ENCODE assay signal across 19 cellular contexts in the genomic region with DNA sequence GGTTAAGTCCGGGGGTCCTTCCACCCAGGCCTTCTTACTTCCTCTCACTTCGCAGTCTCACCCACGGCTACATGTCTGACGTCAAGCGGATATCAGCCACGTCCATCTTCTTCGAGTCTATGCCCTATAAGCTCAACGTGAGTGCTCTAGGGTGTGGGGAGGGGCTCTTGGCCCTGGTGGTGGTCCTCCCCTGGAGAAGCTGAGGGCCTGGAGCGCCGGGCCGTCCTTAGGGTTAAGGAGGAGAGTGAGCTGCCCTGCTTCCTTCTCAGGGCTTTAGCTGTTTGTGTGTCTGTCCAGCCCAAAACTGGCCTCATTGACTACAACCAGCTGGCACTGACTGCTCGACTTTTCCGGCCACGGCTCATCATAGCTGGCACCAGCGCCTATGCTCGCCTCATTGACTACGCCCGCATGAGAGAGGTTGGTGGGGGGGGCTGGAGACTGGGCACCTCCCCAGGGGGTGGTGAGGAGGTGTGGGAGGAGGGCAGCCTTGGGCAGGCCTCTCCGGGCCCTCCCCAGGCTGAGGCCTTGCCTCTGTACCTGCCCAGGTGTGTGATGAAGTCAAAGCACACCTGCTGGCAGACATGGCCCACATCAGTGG. TPM values are rescaled to one million over a fixed set of nuclear protein-coding genes. Genes with fewer than 3 reads are reported as not detected.
DNase-seq lines count a peak whose midpoint lies in the region; ATAC-seq and TF ChIP-seq lines count a peak whose summit lies in the region.
"Had no signal": no experiment of that assay in that cellular context is flagged by ENCODE, and none has a peak within 500 bp of the region (broad histone marks: within the 10 kb centered on the region; RNA-seq: fewer than 3 reads in every experiment).

No MANE protein-coding gene starts in this region.

- no peak overlapping the region for H4K8ac ChIP-seq in trophoblast cell (ENCODE audit: low read depth, low read length)

- H3K4me2 ChIP-seq in GM23248 (ENCODE audit: unreplicated experiment) (no peak overlapping the region), trophoblast cell (ENCODE audit: low read length) (no peak overlapping the region)

- no peak overlapping the region for H2AK5ac ChIP-seq in trophoblast cell (ENCODE audit: low read length)

- H2BK120ac ChIP-seq in trophoblast cell (ENCODE audit: insufficient read depth, low read length, poor library complexity): no peak overlapping the region

- H2BK12ac ChIP-seq in trophoblast cell (ENCODE audit: low read length): no peak overlapping the region

- H3K14ac ChIP-seq in trophoblast cell (ENCODE audit: low read length): no peak overlapping the region

- peaks cover 56% of the 10 kb centered on the region for H3K36me3 Mint-ChIP-seq in activated CD4-positive, alpha-beta memory T cell treated with anti-CD3 and anti-CD28 coated beads for 36 hours

- no peak overlapping the region for H4K91ac ChIP-seq in trophoblast cell (ENCODE audit: low read depth, low read length)

- no peak overlapping the region for H2AFZ ChIP-seq in GM23248
- H2AFZ ChIP-seq in trophoblast cell (ENCODE audit: insufficient read depth, low read length, poor library complexity): no peak overlapping the region

- 0 out of 2 replicates have a peak overlapping the region, but pooled peaks have one; percentile 84 for H3K4me3 ChIP-seq in GM23248
- peak overlapping the region; percentile 58 to 63 (median 60) for H3K4me3 ChIP-seq in right lobe of liver
- H3K4me3 ChIP-seq in trophoblast cell (ENCODE audit: low read depth, low read length): no peak overlapping the region
- no peak overlapping the region for H3K4me3 ChIP-seq in testis
- H3K4me3 ChIP-seq: skin epidermis, stomach had no signal

- H3K27me3 Mint-ChIP-seq in activated CD4-positive, alpha-beta memory T cell treated with anti-CD3 and anti-CD28 coated beads for 36 hours: peaks cover 9% of the 10 kb centered on the region

- H2BK5ac ChIP-seq in trophoblast cell (ENCODE audit: low read depth, low read length, poor library complexity): no peak overlapping the region

- no peak overlapping the region for H3K18ac ChIP-seq in trophoblast cell (ENCODE audit: low read length)

- no peak for TF ChIP-seq POLR2A in right lobe of liver (IDR thresholded peaks at IDR 0.05)
- no peak for TF ChIP-seq POLR2A in testis (IDR thresholded peaks at IDR 0.05)

- no peaks in the 10 kb centered on the region for H3K27me3 ChIP-seq in GM23248 (replicated peaks; ENCODE audit: insufficient read depth)
- no peaks in the 10 kb centered on the region for H3K27me3 ChIP-seq in right lobe of liver
- peaks cover 20% of the 10 kb centered on the region for H3K27me3 ChIP-seq in trophoblast cell (ENCODE audit: insufficient read depth, low read length)
- no peaks in the 10 kb centered on the region for H3K27me3 ChIP-seq in testis

- POLR2A ChIA-PET in activated CD4-positive, alpha-beta memory T cell treated with anti-CD3 and anti-CD28 coated beads for 36 hours (lab: Charles Lee): interaction anchor here (3.5 kb wide), 1 partner anchor 7 kb away, joined by 38 read pairs; no protein-coding TSS in a partner anchor

- H3K9ac ChIP-seq in GM23248: peak overlapping the region; percentile 99; the same call in 1 of the 2 replicates
- no peak overlapping the region for H3K9ac ChIP-seq in trophoblast cell (ENCODE audit: low read length)

- DNase-seq in GM23248 (peak; percentile 39), right lobe of liver (peak in 1 of 3 donors; percentile 63), NCI-H1105 treated with DMSO at 0.1 percent for 48 hours (lab: John Stamatoyannopoulos, UW) (no peak), trophoblast cell (no peak), GM03348 (ENCODE audit: low spot score) (no peak), testis (no peak)
- DNase-seq in activated CD4-positive, alpha-beta memory T cell treated with anti-CD3 and anti-CD28 coated beads for 36 hours: no peak
- DNase-seq: activated CD4-positive, alpha-beta T cell treated with anti-CD3 and anti-CD28 coated beads for 4 hours; dermis blood vessel endothelial cell; DMS53; hippocampal formation; NCI-H2081 treated with DMSO at 0.1 percent for 48 hours; NCI-H774; stomach; T-helper 2 cell had no signal

- no peak overlapping the region for H3K23ac ChIP-seq in trophoblast cell (ENCODE audit: low read length)

- H3K4ac ChIP-seq in trophoblast cell (ENCODE audit: low read depth, low read length): no peak overlapping the region

- peak overlapping the region; percentile 23 for H3K4me3 Mint-ChIP-seq in activated CD4-positive, alpha-beta memory T cell treated with anti-CD3 and anti-CD28 coated beads for 36 hours

- H4K20me1 ChIP-seq in GM23248 (ENCODE audit: insufficient read depth): no peaks in the 10 kb centered on the region

- H3K4me1 ChIP-seq in GM23248 (ENCODE audit: insufficient read depth) (peaks cover 17% of the 10 kb centered on the region), right lobe of liver (peaks cover 0 to 54% (median 23%) of the 10 kb centered on the region in 4 donors), trophoblast cell (ENCODE audit: control insufficient read depth in 1 of 2, insufficient read depth in 2 of 2, low read length in 2 of 2) (peaks cover 9% of the 10 kb centered on the region in 2 experiments), testis (peaks cover 19% of the 10 kb centered on the region)

- H3F3A ChIP-seq in GM23248 (ENCODE audit: insufficient read depth): peaks cover 39% of the 10 kb centered on the region

- H3K79me2 ChIP-seq in GM23248 (ENCODE audit: insufficient read depth) (peaks cover 42% of the 10 kb centered on the region), trophoblast cell (ENCODE audit: control insufficient read depth, insufficient read depth, low read length, poor library complexity) (peaks cover 12% of the 10 kb centered on the region)

- no peaks in the 10 kb centered on the region for H3K9me3 ChIP-seq in GM23248 (ENCODE audit: low read depth)
- no peaks in the 10 kb centered on the region for H3K9me3 ChIP-seq in right lobe of liver
- H3K9me3 ChIP-seq in trophoblast cell (ENCODE audit: insufficient read depth, low read depth, low read length): peaks cover 10% of the 10 kb centered on the region
- no peaks in the 10 kb centered on the region for H3K9me3 ChIP-seq in testis
- H3K9me3 ChIP-seq: neutrophil, stomach had no signal

- no peaks in the 10 kb centered on the region for H3K9me3 Mint-ChIP-seq in activated CD4-positive, alpha-beta memory T cell treated with anti-CD3 and anti-CD28 coated beads for 36 hours

- no peak overlapping the region for H4K12ac ChIP-seq in trophoblast cell (ENCODE audit: low read depth, low read length)

- H3K36me3 ChIP-seq in GM23248 (ENCODE audit: low read depth) (peaks cover 30% of the 10 kb centered on the region), right lobe of liver (peaks cover 0 to 31% (median 15%) of the 10 kb centered on the region in 4 donors), trophoblast cell (ENCODE audit: control insufficient read depth in 1 of 2, insufficient read depth in 2 of 2, low read length in 2 of 2) (peaks cover 36 to 38% of the 10 kb centered on the region in 2 experiments), testis (ENCODE audit: low read depth, missing control alignments) (no peaks in the 10 kb centered on the region)

- peaks cover 55% of the 10 kb centered on the region for H3K4me1 Mint-ChIP-seq in activated CD4-positive, alpha-beta memory T cell treated with anti-CD3 and anti-CD28 coated beads for 36 hours (ENCODE audit: low read depth)

- CTCF ChIA-PET in activated CD4-positive, alpha-beta memory T cell treated with anti-CD3 and anti-CD28 coated beads for 36 hours (lab: Charles Lee): interaction anchor here (11.5 to 13.3 kb wide), 2 partner anchors 8 to 18 kb away, joined by 175 to 447 read pairs; partner anchors contain the start of gene NXPH4

- H3K9me2 ChIP-seq in GM23248 (ENCODE audit: insufficient read depth): no peaks in the 10 kb centered on the region

- intact Hi-C loops in activated CD4-positive, alpha-beta memory T cell treated with anti-CD3 and anti-CD28 coated beads for 36 hours (cut with micrococcal nuclease): no loop called here
- intact Hi-C loops in right lobe of liver (cut with DNase I): no loop called here
- intact Hi-C loops in testis (cut with DNase I; ENCODE audit: low total_unique reads): no loop called here

- peak in 1 of 4 donors; percentile 2 for ATAC-seq in right lobe of liver
- ATAC-seq: Right ventricle myocardium inferior had no signal

- TF ChIP-seq CTCF in 22Rv1 (IDR thresholded peaks at IDR 0.05): no peak
- no peak for TF ChIP-seq CTCF in right lobe of liver (IDR thresholded peaks at IDR 0.05)
- TF ChIP-seq CTCF in testis (IDR thresholded peaks at IDR 0.05): no peak

- in situ Hi-C loops in GM23248 (cut with MboI): no loop called here

- peaks cover 11% of the 10 kb centered on the region for H3K79me1 ChIP-seq in trophoblast cell (ENCODE audit: low read length)

- H3K27ac Mint-ChIP-seq in activated CD4-positive, alpha-beta memory T cell treated with anti-CD3 and anti-CD28 coated beads for 36 hours: no peak overlapping the region

- WGBS in GM23248 (ENCODE audit: low coverage in 1 of 2, low lambda C conversion rate in 2 of 2, missing lambda C conversion rate in 2 of 2), 2 experiments: 81 to 86% methylated on average over 18 to 19 of the region's 19 CpGs
- WGBS in right lobe of liver (ENCODE audit: insufficient coverage, low coverage, low lambda C conversion rate, missing lambda C conversion rate): 46% methylated on average over 9 of the region's 19 CpGs
- no CpG with 5 or more reads among the region's 19 CpGs for WGBS in trophoblast cell (ENCODE audit: extremely low coverage, insufficient coverage, insufficient read length)
- WGBS in testis, 2 donors: 94 to 100% methylated on average over 7 to 19 of the region's 19 CpGs

- H3K27ac ChIP-seq in 22Rv1 (peak overlapping the region; percentile 100), GM23248 (no peak overlapping the region), right lobe of liver (peak overlapping the region in 2 of 3 donors; percentile 89 to 91), trophoblast cell (ENCODE audit: low read depth, low read length) (no peak overlapping the region), testis (no peak overlapping the region)
- H3K27ac ChIP-seq: neutrophil, stomach had no signal

RNA-seq across cellular contexts. Expression of gene SHMT2, which starts 2.7 kb away (rescaled TPM):
- 272 and 341 TPM in 2 replicates for total RNA-seq in GM23248 (2014; rRNA removed; shearing (Covaris generic))
- 184 and 185 TPM in 2 replicates for polyA plus RNA-seq in GM23248 (2016; fragmentation: Nextera tagmentation; extraction: Ambion mirVana)
- total RNA-seq in activated CD4-positive, alpha-beta memory T cell treated with anti-CD3 and anti-CD28 coated beads for 36 hours: 100 to 1,000 TPM; 401 to 404 TPM
- 100 to 1,000 TPM; 157 to 228 (median 194) TPM for total RNA-seq in right lobe of liver
- polyA plus RNA-seq in trophoblast cell (2013): 118 and 120 TPM in 2 replicates
- 10 to 100 TPM; 25.9 to 33.9 TPM for total RNA-seq in testis
- 24.8 TPM for polyA plus RNA-seq in testis (ENCODE audit: insufficient read depth, low read depth, low replicate concordance)

RNA-seq across cellular contexts. Expression of gene NXPH4, which starts 15.7 kb away (rescaled TPM):
- total RNA-seq in GM23248 (2014; rRNA removed; shearing (Covaris generic)): 5.6 and 5.7 TPM in 2 replicates
- polyA plus RNA-seq in GM23248 (2016; fragmentation: Nextera tagmentation; extraction: Ambion mirVana) (5.4 and 6.7 TPM in 2 replicates), testis (ENCODE audit: insufficient read depth, low read depth, low replicate concordance) (1.8 TPM)
- total RNA-seq in activated CD4-positive, alpha-beta memory T cell treated with anti-CD3 and anti-CD28 coated beads for 36 hours: under 1 TPM; 0.24 to 0.46 TPM
- total RNA-seq in right lobe of liver (1 to 10 TPM in 2 of 6 experiments, under 1 TPM in 1, not detected in 3; 0.87 to 1.5 (median 1.2) TPM), testis (1 to 10 TPM; 7.5 to 7.7 TPM)
- polyA plus RNA-seq in trophoblast cell (2013): 0.85 and 0.86 TPM in 2 replicates

RNA-seq across cellular contexts. Expression of gene STAC3, which starts 18.7 kb away (rescaled TPM):
- total RNA-seq in GM23248 (2014; rRNA removed; shearing (Covaris generic)): 0.32 and 1.3 TPM in 2 replicates
- polyA plus RNA-seq in GM23248 (2016; fragmentation: Nextera tagmentation; extraction: Ambion mirVana) (0.35 and 0.52 TPM in 2 replicates), testis (ENCODE audit: insufficient read depth, low read depth, low replicate concordance) (23.4 TPM)
- total RNA-seq in activated CD4-positive, alpha-beta memory T cell treated with anti-CD3 and anti-CD28 coated beads for 36 hours: 1 to 10 TPM; 1.9 to 2.0 TPM
- total RNA-seq in right lobe of liver (1 to 10 TPM in 5 of 6 experiments, under 1 TPM in 1; 0.98 to 4.5 (median 1.8) TPM), testis (10 to 100 TPM in 1 of 2 donors, 1 to 10 TPM in 1; 5.0 to 12.0 TPM)
- polyA plus RNA-seq in trophoblast cell (2013): 0.71 and 0.78 TPM in 2 replicates
- total RNA-seq: dermis blood vessel endothelial cell had no signal

Comparison
In these comparisons a context has a peak if more than half of its experiments do, and no peak if none do; other contexts are left out.
1. H3K27ac ChIP-seq: peak in 22Rv1 (single experiment) and right lobe of liver (2 of 3); none in GM23248 (single experiment), trophoblast cell (single experiment) and testis (0 of 2).
2. H3K4me3 ChIP-seq: peak in GM23248 (single experiment) and right lobe of liver (3 of 3); none in trophoblast cell (single experiment) and testis (0 of 2).